In genomic region chr15:40932625-40933519, GRCh38 we compare ENCODE assay signal across 1 cellular context.
TF ChIP-seq lines count a peak whose summit lies in the region.

No MANE protein-coding gene starts in this region.

TF ChIP-seq in K562, 482 proteins besides CTCF, POLR2A, EP300 and RAD21:
- no peak for TF ChIP-seq ZNF311 (CRISPR knock-in tag; IDR thresholded peaks at IDR 0.05)
- TF ChIP-seq SPI1 (IDR thresholded peaks at IDR 0.05; ENCODE audit: borderline replicate concordance, low read depth, low read length), result 0 out of 2 replicates have a peak, but pooled peaks have one; percentile 16
- TF ChIP-seq TEAD1 (CRISPR knock-in tag; IDR thresholded peaks at IDR 0.05), result no peak
